ENCODE assay signal across 28 cellular contexts in genomic region chr2:191746809-191747208, GRCh38.
DNase-seq lines count a peak whose midpoint lies in the region; ATAC-seq and TF ChIP-seq lines count a peak whose summit lies in the region.
"Had no signal": no experiment of that assay in that cellular context is flagged by ENCODE, and none has a peak within 500 bp of the region (broad histone marks: within the 10 kb centered on the region; RNA-seq: fewer than 3 reads in every experiment).

No MANE protein-coding gene starts in this region.

- H3K9me3 ChIP-seq in HCT116 (ENCODE audit: control insufficient read depth in 1 of 2, insufficient read depth in 1 of 2, low read depth in 1 of 2, low read length in 2 of 2) = no peaks in the 10 kb centered on the region
- H3K9me3 ChIP-seq: mucosa of descending colon, ovary, upper lobe of left lung had no signal

- RAD21 ChIA-PET in HCT116 (lab: Charles Lee; ENCODE audit: low non-redundant PET in 1 of 2, low total read pairs in 2 of 2, uncharacterized antibody in 2 of 2, unreplicated experiment in 2 of 2) = no interaction called here

- H3K27ac ChIP-seq in HCT116 (ENCODE audit: low read depth, low read length) = no peak overlapping the region
- H3K27ac ChIP-seq: hepatocyte, ovary, skin epidermis, upper lobe of left lung had no signal

- H2AFZ ChIP-seq in HCT116 (ENCODE audit: low read depth, low read length, poor library complexity, severe bottlenecking) = peak overlapping the region; percentile 72
- H2AFZ ChIP-seq: hepatocyte had no signal

- H4K20me1 ChIP-seq in HCT116 (ENCODE audit: insufficient read depth) = no peaks in the 10 kb centered on the region

- H3K79me2 ChIP-seq in HCT116 (ENCODE audit: insufficient read depth, low read length) = no peaks in the 10 kb centered on the region
- H3K79me2 ChIP-seq: hepatocyte had no signal

- H3K4me3 ChIP-seq in AG10803 (ENCODE audit: low read length) = no peak overlapping the region
- no peak overlapping the region for H3K4me3 ChIP-seq in HCT116 (replicated peaks in 1 of 2; ENCODE audit: low read depth in 1 of 2, low read length in 2 of 2)
- H3K4me3 ChIP-seq: hepatocyte, lung, mucosa of descending colon, ovary, skin epidermis, upper lobe of left lung had no signal

- ATAC-seq in HCT116 (no peak; the same call in 1 of the 2 replicates), memory B cell (ENCODE audit: low read depth) (no peak), GM19452 (IDR thresholded peaks at IDR 0.05; ENCODE audit: unreplicated experiment) (no peak)
- ATAC-seq: mucosa of descending colon; natural killer cell treated with Interleukin-12 subunit alpha and Interleukin-12 subunit beta and Interleukin-15 and Interleukin-18, amount 100 ng/mL, for 72 hours; stimulated activated naive B cell treated with anti-CD40 and anti-IgM and Interleukin-4, amounts not matched to agents 10 μg/mL and 1 μg/mL and 100 μg/mL, for 72 hours; T-cell had no signal

- H3K4me3 Mint-ChIP-seq in MCF 10A (ENCODE audit: unreplicated experiment) = no peak overlapping the region
- H3K4me3 Mint-ChIP-seq in memory B cell = no peak overlapping the region
- H3K4me3 Mint-ChIP-seq: natural killer cell treated with Interleukin-12 subunit alpha and Interleukin-12 subunit beta and Interleukin-15 and Interleukin-18, amount 100 ng/mL, for 72 hours; stimulated activated naive B cell treated with anti-CD40 and anti-IgM and Interleukin-4, amounts not matched to agents 10 μg/mL and 1 μg/mL and 100 μg/mL, for 72 hours; T-cell had no signal

- H3K9ac ChIP-seq in HCT116 (ENCODE audit: low read length) = no peak overlapping the region

- no peaks in the 10 kb centered on the region for H3K36me3 ChIP-seq in HCT116 (ENCODE audit: control insufficient read depth in 1 of 2, insufficient read depth in 2 of 2, low read length in 2 of 2)
- H3K36me3 ChIP-seq: ovary, upper lobe of left lung had no signal

- CTCF ChIA-PET in HCT116 (lab: Charles Lee) (interaction anchor here (1.0 kb wide), 1 partner anchor 12 kb away, joined by 7 read pairs; no protein-coding TSS in a partner anchor), MCF 10A (lab: Yijun Ruan, JAX) (interaction anchor here (0.6 to 2.4 kb wide), 3 partner anchors 12 to 592 kb away, joined by 3 to 9 read pairs (median 4); no protein-coding TSS in a partner anchor)

- H3K4me2 ChIP-seq in HCT116 (ENCODE audit: low read length) = peak overlapping the region; percentile 31; the same call in 1 of the 2 replicates
- H3K4me2 ChIP-seq: hepatocyte had no signal

- H3K27me3 Mint-ChIP-seq in MCF 10A (ENCODE audit: insufficient read depth, unreplicated experiment) (no peaks in the 10 kb centered on the region), memory B cell (peaks cover 3% of the 10 kb centered on the region)
- H3K27me3 Mint-ChIP-seq: stimulated activated naive B cell treated with anti-CD40 and anti-IgM and Interleukin-4, amounts not matched to agents 10 μg/mL and 1 μg/mL and 100 μg/mL, for 72 hours had no signal

- no peak for TF ChIP-seq POLR2A in HCT116 (IDR thresholded peaks at IDR 0.05; ENCODE audit: borderline replicate concordance, extremely low read depth, insufficient read depth, insufficient read length)

- TF ChIP-seq RAD21 in HCT116 (IDR thresholded peaks at IDR 0.05; ENCODE audit: low read depth) = no peak

- H3K27ac Mint-ChIP-seq in MCF 10A (ENCODE audit: low read depth, unreplicated experiment) = no peak overlapping the region
- peak overlapping the region; percentile 26 for H3K27ac Mint-ChIP-seq in memory B cell
- H3K27ac Mint-ChIP-seq: natural killer cell treated with Interleukin-12 subunit alpha and Interleukin-12 subunit beta and Interleukin-15 and Interleukin-18, amount 100 ng/mL, for 72 hours; stimulated activated naive B cell treated with anti-CD40 and anti-IgM and Interleukin-4, amounts not matched to agents 10 μg/mL and 1 μg/mL and 100 μg/mL, for 72 hours; T-cell had no signal

- H3K4me1 Mint-ChIP-seq in MCF 10A (ENCODE audit: insufficient read depth, unreplicated experiment) = peaks cover 22% of the 10 kb centered on the region
- H3K4me1 Mint-ChIP-seq in memory B cell = no peaks in the 10 kb centered on the region
- H3K4me1 Mint-ChIP-seq: T-cell had no signal

- DNase-seq in AG10803 (ENCODE audit: low read depth) = peak; percentile 62
- DNase-seq in HCT116 (ENCODE audit: low read depth, low spot score) = no peak
- DNase-seq in MCF 10A (ENCODE audit: unreplicated experiment) = peak; percentile 17
- DNase-seq in memory B cell (ENCODE audit: low spot score in 2 of 2) = no peak
- DNase-seq in T-helper 9 cell = no peak
- no peak for DNase-seq in SKM-1 treated with dmso at 0.1 percent for 144 hours (lab: John Stamatoyannopoulos, UW; ENCODE audit: unreplicated experiment)
- DNase-seq in activated CD4-positive, alpha-beta T cell treated with anti-CD3 and anti-CD28 coated beads for 4 hours = no peak
- DNase-seq: 8988T; activated CD4-positive, alpha-beta T cell treated with anti-CD3 and anti-CD28 coated beads, Interleukin-2, amount 50 U/mL, for 4 hours; activated naive CD4-positive, alpha-beta T cell; Calu3; cerebellar nuclear complex; DMS79 treated with DMSO at 0.1 percent for 48 hours; HCEC 1CT; Karpas-422; mucosa of descending colon; NCI-H2107; NCI-H446; NCI-H774; ovary; stimulated activated naive B cell treated with anti-CD40 and anti-IgM and Interleukin-4, amounts not matched to agents 10 μg/mL and 1 μg/mL and 100 μg/mL, for 72 hours; T-cell; upper lobe of left lung had no signal

- H3K36me3 Mint-ChIP-seq in MCF 10A (ENCODE audit: insufficient read depth, unreplicated experiment) (no peaks in the 10 kb centered on the region), memory B cell (no peaks in the 10 kb centered on the region)
- H3K36me3 Mint-ChIP-seq: natural killer cell treated with Interleukin-12 subunit alpha and Interleukin-12 subunit beta and Interleukin-15 and Interleukin-18, amount 100 ng/mL, for 72 hours; stimulated activated naive B cell treated with anti-CD40 and anti-IgM and Interleukin-4, amounts not matched to agents 10 μg/mL and 1 μg/mL and 100 μg/mL, for 72 hours; T-cell had no signal

- peaks cover 0 to 23% of the 10 kb centered on the region in 2 experiments; a peak in 2 of 4 replicates for H3K4me1 ChIP-seq in HCT116 (ENCODE audit: control insufficient read depth in 1 of 2, insufficient read depth in 2 of 2, low read length in 2 of 2)
- H3K4me1 ChIP-seq: upper lobe of left lung had no signal

- no peak for TF ChIP-seq CTCF in AG10803 (conservative IDR thresholded peaks at IDR 0.05; ENCODE audit: low read length)
- TF ChIP-seq CTCF in HCT116 (IDR thresholded peaks at IDR 0.05 in 2 of 3, conservative IDR thresholded peaks at IDR 0.05 in 1 of 3; ENCODE audit: borderline replicate concordance in 1 of 3, insufficient read depth in 1 of 3, low read depth in 2 of 3, low read length in 2 of 3) = no peak
- TF ChIP-seq CTCF in MCF 10A (IDR thresholded peaks at IDR 0.05; ENCODE audit: unreplicated experiment) = no peak

- no peaks in the 10 kb centered on the region for H3K9me3 Mint-ChIP-seq in MCF 10A (ENCODE audit: unreplicated experiment)
- H3K9me3 Mint-ChIP-seq in memory B cell = no peaks in the 10 kb centered on the region
- H3K9me3 Mint-ChIP-seq: natural killer cell treated with Interleukin-12 subunit alpha and Interleukin-12 subunit beta and Interleukin-15 and Interleukin-18, amount 100 ng/mL, for 72 hours; stimulated activated naive B cell treated with anti-CD40 and anti-IgM and Interleukin-4, amounts not matched to agents 10 μg/mL and 1 μg/mL and 100 μg/mL, for 72 hours; T-cell had no signal

- no peaks in the 10 kb centered on the region for H3K9me2 ChIP-seq in HCT116 (ENCODE audit: insufficient read depth)

- BruUV-seq in HCT116 (replicated peaks; lab: Mats Ljungman, UMichigan) (no TSS peak), MCF 10A (replicated peaks; lab: Mats Ljungman, UMichigan) (no TSS peak)

- intact Hi-C loops in HCT116 (cut with micrococcal nuclease) = no loop called here
- intact Hi-C loops in MCF 10A (cut with micrococcal nuclease) = no loop called here

- POLR2A ChIA-PET in HCT116 (lab: Charles Lee) (interaction anchor here (0.6 kb wide), 1 partner anchor 12 kb away, joined by 5 read pairs; no protein-coding TSS in a partner anchor), MCF 10A (lab: Yijun Ruan, JAX) (no interaction called here)

- no peaks in the 10 kb centered on the region for H3K27me3 ChIP-seq in HCT116 (ENCODE audit: insufficient read depth, low read length)
- H3K27me3 ChIP-seq: hepatocyte, ovary, upper lobe of left lung had no signal

TF ChIP-seq in HCT116, 20 proteins besides CTCF, POLR2A, EP300 and RAD21:
- TF ChIP-seq SP1 (IDR thresholded peaks at IDR 0.05; ENCODE audit: low read depth) (no peak), SRF (IDR thresholded peaks at IDR 0.05; ENCODE audit: low read depth) (no peak), ATF3 (IDR thresholded peaks at IDR 0.05) (no peak), JUND (IDR thresholded peaks at IDR 0.05) (no peak), EGR1 (IDR thresholded peaks at IDR 0.05; ENCODE audit: low read depth) (peak; percentile 35; the same call in 1 of the 2 replicates)

Comparison
In these comparisons a context has a peak if more than half of its experiments do, and no peak if none do; other contexts are left out.
1. DNase-seq: peak in AG10803 (single experiment) and MCF 10A (single experiment); none in HCT116 (single experiment), memory B cell (0 of 2), T-helper 9 cell (single experiment), SKM-1 treated with dmso at 0.1 percent for 144 hours (single experiment) and activated CD4-positive, alpha-beta T cell treated with anti-CD3 and anti-CD28 coated beads for 4 hours (0 of 2).